Comparison of ENCODE assay signal across 1 cellular context in the genomic region with DNA sequence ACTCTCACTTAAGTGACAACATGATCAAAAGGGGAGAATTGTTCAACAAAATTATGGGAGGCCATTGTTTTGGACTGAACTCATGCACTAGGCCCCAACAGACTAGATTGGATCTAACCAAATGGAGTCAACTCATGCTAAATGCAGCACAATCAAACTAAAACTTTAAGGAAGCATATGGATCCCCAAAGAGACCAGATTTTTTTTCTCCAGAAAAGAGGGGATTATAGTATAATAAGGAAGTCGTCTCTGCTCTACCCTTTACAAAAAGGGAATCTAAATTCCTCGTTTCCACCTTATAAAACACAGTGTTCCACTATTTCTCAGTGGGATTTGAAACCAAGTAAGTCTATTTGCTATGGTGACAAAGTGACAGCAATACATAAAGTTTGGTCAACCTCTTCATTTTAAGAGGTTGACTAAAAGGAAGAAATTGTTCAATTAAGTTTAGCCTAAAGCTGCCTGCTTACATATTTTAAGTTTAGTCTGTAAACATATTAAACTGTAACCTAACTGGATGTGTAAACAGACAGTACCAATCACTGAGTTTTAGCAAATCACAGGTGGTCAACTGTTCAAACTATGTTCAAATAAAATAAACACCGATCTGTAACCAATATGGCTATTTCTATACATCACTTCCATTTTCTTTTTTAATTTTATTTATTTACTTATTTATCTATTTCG.
TF ChIP-seq lines count a peak whose summit lies in the region.

No MANE protein-coding gene starts in this region.

TF ChIP-seq in HCT116, 20 proteins besides CTCF, POLR2A, EP300 and RAD21 (continued from another document):
- TF ChIP-seq, protein P1, sequence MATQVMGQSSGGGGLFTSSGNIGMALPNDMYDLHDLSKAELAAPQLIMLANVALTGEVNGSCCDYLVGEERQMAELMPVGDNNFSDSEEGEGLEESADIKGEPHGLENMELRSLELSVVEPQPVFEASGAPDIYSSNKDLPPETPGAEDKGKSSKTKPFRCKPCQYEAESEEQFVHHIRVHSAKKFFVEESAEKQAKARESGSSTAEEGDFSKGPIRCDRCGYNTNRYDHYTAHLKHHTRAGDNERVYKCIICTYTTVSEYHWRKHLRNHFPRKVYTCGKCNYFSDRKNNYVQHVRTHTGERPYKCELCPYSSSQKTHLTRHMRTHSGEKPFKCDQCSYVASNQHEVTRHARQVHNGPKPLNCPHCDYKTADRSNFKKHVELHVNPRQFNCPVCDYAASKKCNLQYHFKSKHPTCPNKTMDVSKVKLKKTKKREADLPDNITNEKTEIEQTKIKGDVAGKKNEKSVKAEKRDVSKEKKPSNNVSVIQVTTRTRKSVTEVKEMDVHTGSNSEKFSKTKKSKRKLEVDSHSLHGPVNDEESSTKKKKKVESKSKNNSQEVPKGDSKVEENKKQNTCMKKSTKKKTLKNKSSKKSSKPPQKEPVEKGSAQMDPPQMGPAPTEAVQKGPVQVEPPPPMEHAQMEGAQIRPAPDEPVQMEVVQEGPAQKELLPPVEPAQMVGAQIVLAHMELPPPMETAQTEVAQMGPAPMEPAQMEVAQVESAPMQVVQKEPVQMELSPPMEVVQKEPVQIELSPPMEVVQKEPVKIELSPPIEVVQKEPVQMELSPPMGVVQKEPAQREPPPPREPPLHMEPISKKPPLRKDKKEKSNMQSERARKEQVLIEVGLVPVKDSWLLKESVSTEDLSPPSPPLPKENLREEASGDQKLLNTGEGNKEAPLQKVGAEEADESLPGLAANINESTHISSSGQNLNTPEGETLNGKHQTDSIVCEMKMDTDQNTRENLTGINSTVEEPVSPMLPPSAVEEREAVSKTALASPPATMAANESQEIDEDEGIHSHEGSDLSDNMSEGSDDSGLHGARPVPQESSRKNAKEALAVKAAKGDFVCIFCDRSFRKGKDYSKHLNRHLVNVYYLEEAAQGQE (IDR thresholded peaks at IDR 0.05; ENCODE audit: low read depth): no peak
- no peak for TF ChIP-seq CEBPB (IDR thresholded peaks at IDR 0.05; ENCODE audit: low read depth)
- no peak for TF ChIP-seq SP1 (IDR thresholded peaks at IDR 0.05; ENCODE audit: low read depth)
- TF ChIP-seq POLR2AphosphoS5 (IDR thresholded peaks at IDR 0.05; ENCODE audit: low read depth, low read length): no peak
- TF ChIP-seq SIN3A (IDR thresholded peaks at IDR 0.05; ENCODE audit: low read depth): no peak
- TF ChIP-seq JUND (IDR thresholded peaks at IDR 0.05): no peak
- no peak for TF ChIP-seq SRF (IDR thresholded peaks at IDR 0.05; ENCODE audit: low read depth)
- TF ChIP-seq, protein P2, sequence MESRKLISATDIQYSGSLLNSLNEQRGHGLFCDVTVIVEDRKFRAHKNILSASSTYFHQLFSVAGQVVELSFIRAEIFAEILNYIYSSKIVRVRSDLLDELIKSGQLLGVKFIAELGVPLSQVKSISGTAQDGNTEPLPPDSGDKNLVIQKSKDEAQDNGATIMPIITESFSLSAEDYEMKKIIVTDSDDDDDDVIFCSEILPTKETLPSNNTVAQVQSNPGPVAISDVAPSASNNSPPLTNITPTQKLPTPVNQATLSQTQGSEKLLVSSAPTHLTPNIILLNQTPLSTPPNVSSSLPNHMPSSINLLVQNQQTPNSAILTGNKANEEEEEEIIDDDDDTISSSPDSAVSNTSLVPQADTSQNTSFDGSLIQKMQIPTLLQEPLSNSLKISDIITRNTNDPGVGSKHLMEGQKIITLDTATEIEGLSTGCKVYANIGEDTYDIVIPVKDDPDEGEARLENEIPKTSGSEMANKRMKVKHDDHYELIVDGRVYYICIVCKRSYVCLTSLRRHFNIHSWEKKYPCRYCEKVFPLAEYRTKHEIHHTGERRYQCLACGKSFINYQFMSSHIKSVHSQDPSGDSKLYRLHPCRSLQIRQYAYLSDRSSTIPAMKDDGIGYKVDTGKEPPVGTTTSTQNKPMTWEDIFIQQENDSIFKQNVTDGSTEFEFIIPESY (IDR thresholded peaks at IDR 0.05; ENCODE audit: extremely low read depth, insufficient replicate concordance, low read length): no peak
- TF ChIP-seq, protein P3, sequence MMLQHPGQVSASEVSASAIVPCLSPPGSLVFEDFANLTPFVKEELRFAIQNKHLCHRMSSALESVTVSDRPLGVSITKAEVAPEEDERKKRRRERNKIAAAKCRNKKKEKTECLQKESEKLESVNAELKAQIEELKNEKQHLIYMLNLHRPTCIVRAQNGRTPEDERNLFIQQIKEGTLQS (IDR thresholded peaks at IDR 0.05): no peak
- no peak for TF ChIP-seq TCF7L2 (IDR thresholded peaks at IDR 0.05; ENCODE audit: borderline replicate concordance, extremely low read depth, insufficient read depth, insufficient read length)
- TF ChIP-seq YY1 (IDR thresholded peaks at IDR 0.05; ENCODE audit: extremely low read depth, insufficient replicate concordance, low read depth, low read length): no peak
- TF ChIP-seq, protein P4, sequence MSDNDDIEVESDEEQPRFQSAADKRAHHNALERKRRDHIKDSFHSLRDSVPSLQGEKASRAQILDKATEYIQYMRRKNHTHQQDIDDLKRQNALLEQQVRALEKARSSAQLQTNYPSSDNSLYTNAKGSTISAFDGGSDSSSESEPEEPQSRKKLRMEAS (IDR thresholded peaks at IDR 0.05): no peak
- TF ChIP-seq ZNF274 (IDR thresholded peaks at IDR 0.05; ENCODE audit: low read depth, low read length): no peak
- no peak for TF ChIP-seq FOSL1 (IDR thresholded peaks at IDR 0.05; ENCODE audit: low read depth)
- no peak for TF ChIP-seq EZH2phosphoT487 (IDR thresholded peaks at IDR 0.05; ENCODE audit: borderline replicate concordance)
- TF ChIP-seq CBX3 (IDR thresholded peaks at IDR 0.05; ENCODE audit: low read depth): no peak; the same call in 1 of the 2 replicates
